In genomic region chr14:32576088-32576795, GRCh38 we compare ENCODE assay signal across 8 cellular contexts.
A peak's percentile ranks its signal among the peaks of the same experiment; 100 is the strongest.
DNase-seq lines count a peak whose midpoint lies in the region; ATAC-seq, FAIRE-seq and TF ChIP-seq lines count a peak whose summit lies in the region.

No MANE protein-coding gene starts in this region.

- peak; percentile 18 for DNase-seq in DMS53 treated with DMSO at 0.1 percent for 48 hours (lab: John Stamatoyannopoulos, UW; ENCODE audit: unreplicated experiment)
- peak; percentile 86 for DNase-seq in Karpas-422
- DNase-seq in RCC 7860 (ENCODE audit: low spot score): peak; percentile 25
- DNase-seq in astrocyte of the hippocampus (ENCODE audit: low read depth, low spot score): peak; percentile 82
- peak; percentile 83 for DNase-seq in hepatocyte (ENCODE audit: low spot score)
- no peak for DNase-seq in sciatic nerve (ENCODE audit: low spot score)
- DNase-seq in posterior vena cava (ENCODE audit: low spot score): no peak

- H3K9me3 ChIP-seq in Karpas-422 (ENCODE audit: low read length): no peaks in the 10 kb centered on the region
- H3K9me3 ChIP-seq in hepatocyte (ENCODE audit: low read depth): no peaks in the 10 kb centered on the region

- FAIRE-seq in RCC 7860 (lab: Jason Lieb, UNC): no peak

- H3K27ac ChIP-seq in Karpas-422 (ENCODE audit: low read length) (no peak overlapping the region), hepatocyte (no peak overlapping the region)

- H3K4me3 ChIP-seq in Karpas-422 (ENCODE audit: low read length): no peak overlapping the region
- no peak overlapping the region for H3K4me3 ChIP-seq in hepatocyte

- H2AFZ ChIP-seq in Karpas-422 (ENCODE audit: low read length) (no peak overlapping the region), hepatocyte (no peak overlapping the region)

- H3K27me3 ChIP-seq in Karpas-422 (ENCODE audit: low read length) (no peaks in the 10 kb centered on the region), hepatocyte (no peaks in the 10 kb centered on the region)

- no peaks in the 10 kb centered on the region for H4K20me1 ChIP-seq in Karpas-422 (ENCODE audit: insufficient read depth, low read depth, low read length)
- H4K20me1 ChIP-seq in hepatocyte (ENCODE audit: insufficient read depth, poor library complexity, severe bottlenecking): no peaks in the 10 kb centered on the region

- H3K36me3 ChIP-seq in Karpas-422 (ENCODE audit: insufficient read depth, low read length) (no peaks in the 10 kb centered on the region), hepatocyte (replicated peaks; ENCODE audit: insufficient read depth, low read depth) (no peaks in the 10 kb centered on the region)

- intact Hi-C loops in sciatic nerve (cut with DNase I): loop anchor here (5.0 to 10.0 kb wide), 3 partner anchors 249 to 1216 kb away; partner anchors contain the start of gene NPAS3
- intact Hi-C loops in posterior vena cava (cut with DNase I): loop anchor here (5.0 to 10.0 kb wide), 2 partner anchors 1216 to 1219 kb away; no protein-coding TSS in a partner anchor

- H3K9ac ChIP-seq in Karpas-422 (ENCODE audit: low read length): no peak overlapping the region

- WGBS in hepatocyte (ENCODE audit: low lambda C conversion rate, missing lambda C conversion rate): 30% methylated on average over 6 of the region's 6 CpGs

- H3K4me1 ChIP-seq in Karpas-422 (ENCODE audit: low read length) (peaks cover 10% of the 10 kb centered on the region), hepatocyte (ENCODE audit: insufficient read depth) (peaks cover 15% of the 10 kb centered on the region)

- H3K4me2 ChIP-seq in Karpas-422 (ENCODE audit: low read depth, low read length, poor library complexity, severe bottlenecking) (no peak overlapping the region), hepatocyte (peak overlapping the region; percentile 33)

- H3K79me2 ChIP-seq in Karpas-422 (ENCODE audit: low read length) (no peaks in the 10 kb centered on the region), hepatocyte (no peaks in the 10 kb centered on the region)

- ATAC-seq in GM21529 (IDR thresholded peaks at IDR 0.05; ENCODE audit: unreplicated experiment) (peak; percentile 56), sciatic nerve (peak; percentile 96)

- TF ChIP-seq CTCF in hepatocyte (IDR thresholded peaks at IDR 0.05; ENCODE audit: poor library complexity): peak; percentile 98

- H3K9me2 ChIP-seq in Karpas-422 (replicated peaks; ENCODE audit: insufficient read depth, low read length) (no peaks in the 10 kb centered on the region), hepatocyte (replicated peaks; ENCODE audit: insufficient read depth) (no peaks in the 10 kb centered on the region)

Comparison
In these comparisons a context has a peak if more than half of its experiments do, and no peak if none do; other contexts are left out.
1. DNase-seq: peak in DMS53 treated with DMSO at 0.1 percent for 48 hours (single experiment), Karpas-422 (single experiment), RCC 7860 (single experiment), astrocyte of the hippocampus (single experiment) and hepatocyte (single experiment); none in sciatic nerve (single experiment) and posterior vena cava (single experiment).